Comparison of ENCODE assay signal across 11 cellular contexts in the genomic region with DNA sequence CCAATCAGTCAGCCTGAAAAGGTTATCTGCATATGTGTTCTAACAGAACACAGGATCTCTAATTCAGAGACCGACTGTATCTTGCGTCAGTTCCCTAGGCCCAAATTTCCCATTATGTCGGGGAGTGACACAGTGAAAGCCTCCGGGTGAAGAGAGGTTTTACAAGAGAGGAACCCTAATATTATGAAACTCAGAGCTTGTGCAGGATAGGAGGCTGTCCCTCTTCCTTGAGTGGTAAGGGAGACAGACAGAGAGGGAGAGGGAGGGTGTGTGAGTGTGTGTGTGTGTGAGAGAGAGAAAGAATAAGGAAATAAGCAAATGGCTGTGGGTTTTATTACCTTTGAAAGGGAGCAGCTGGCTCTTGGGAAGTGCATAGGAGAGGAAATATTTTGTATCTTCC. TPM values are rescaled to one million over a fixed set of nuclear protein-coding genes. Genes with fewer than 3 reads are reported as not detected.
DNase-seq lines count a peak whose midpoint lies in the region; ATAC-seq and TF ChIP-seq lines count a peak whose summit lies in the region.
"Had no signal": no experiment of that assay in that cellular context is flagged by ENCODE, and none has a peak within 500 bp of the region (broad histone marks: within the 10 kb centered on the region; RNA-seq: fewer than 3 reads in every experiment).

No MANE protein-coding gene starts in this region.

- intact Hi-C loops in CD8-positive, alpha-beta T cell (cut with DNase I, micrococcal nuclease) = loop anchor here (5.0 to 10.0 kb wide), 5 partner anchors 259 to 694 kb away; a partner anchor contains a TSS
- intact Hi-C loops in esophagus squamous epithelium (cut with DNase I) = loop anchor here (10.0 kb wide), 1 partner anchor 256 kb away; no protein-coding TSS in a partner anchor
- intact Hi-C loops in psoas muscle (cut with DNase I) = loop anchor here in 1 of 2 donors (5.0 to 10.0 kb wide), 2 partner anchors 34 to 226 kb away; a partner anchor contains a TSS

- ATAC-seq in CD8-positive, alpha-beta T cell = no peak
- no peak for ATAC-seq in psoas muscle
- ATAC-seq in activated CD8-positive, alpha-beta T cell treated with anti-CD3 and anti-CD28 coated beads, Interleukin-2, amount 10 ng/mL, durations not matched to agents 7 days and 5 days = no peak
- ATAC-seq in HG02938 (IDR thresholded peaks at IDR 0.05; ENCODE audit: unreplicated experiment) = no peak

- no peaks in the 10 kb centered on the region for H3K9me3 ChIP-seq in CD8-positive, alpha-beta T cell (ENCODE audit: low read length)
- H3K9me3 ChIP-seq in esophagus squamous epithelium (no peaks in the 10 kb centered on the region), psoas muscle (no peaks in the 10 kb centered on the region)

- TF ChIP-seq CTCF in CD8-positive, alpha-beta T cell (IDR thresholded peaks at IDR 0.05) = no peak
- TF ChIP-seq CTCF in esophagus squamous epithelium (IDR thresholded peaks at IDR 0.05) = no peak
- no peak for TF ChIP-seq CTCF in psoas muscle (IDR thresholded peaks at IDR 0.05)

- H3K4me1 Mint-ChIP-seq in CD8-positive, alpha-beta T cell (ENCODE audit: low read depth) = peaks cover 26% of the 10 kb centered on the region
- H3K4me1 Mint-ChIP-seq in activated CD8-positive, alpha-beta T cell treated with anti-CD3 and anti-CD28 coated beads, Interleukin-2, amount 10 ng/mL, durations not matched to agents 7 days and 5 days (ENCODE audit: low read depth) = peaks cover 31% of the 10 kb centered on the region

- peak overlapping the region; percentile 64 for H3K4me3 Mint-ChIP-seq in CD8-positive, alpha-beta T cell
- no peak overlapping the region for H3K4me3 Mint-ChIP-seq in activated CD8-positive, alpha-beta T cell treated with anti-CD3 and anti-CD28 coated beads, Interleukin-2, amount 10 ng/mL, durations not matched to agents 7 days and 5 days

- DNase-seq in CD8-positive, alpha-beta T cell = no peak
- peak; percentile 67 to 81 for DNase-seq in NOMO-1 (lab: John Stamatoyannopoulos, UW; ENCODE audit: unreplicated experiment in 2 of 2)
- DNase-seq in esophagus squamous epithelium (lab: John Stamatoyannopoulos, UW) = no peak
- DNase-seq in psoas muscle = no peak
- DNase-seq in activated CD8-positive, alpha-beta T cell treated with anti-CD3 and anti-CD28 coated beads, Interleukin-2, amount 10 ng/mL, durations not matched to agents 7 days and 5 days = no peak
- DNase-seq in putamen (ENCODE audit: low spot score) = no peak
- DNase-seq: activated CD4-positive, CD25-positive, alpha-beta regulatory T cell; activated gamma-delta T cell treated with Interleukin-2 at 50 U/mL for 16 hours; KG1; stimulated activated CD4-positive, alpha-beta T cell treated with anti-CD3 and anti-CD28 coated beads, Interleukin-12 subunit alpha, Interleukin-12 subunit beta, amount 100 ng/mL, for 4 hours had no signal

- H3K27me3 Mint-ChIP-seq in CD8-positive, alpha-beta T cell (ENCODE audit: low read depth) = peaks cover 8% of the 10 kb centered on the region
- H3K27me3 Mint-ChIP-seq in activated CD8-positive, alpha-beta T cell treated with anti-CD3 and anti-CD28 coated beads, Interleukin-2, amount 10 ng/mL, durations not matched to agents 7 days and 5 days (ENCODE audit: low read depth) = peaks cover 28% of the 10 kb centered on the region

- POLR2A ChIA-PET in CD8-positive, alpha-beta T cell (lab: Charles Lee) = interaction anchor here (0.7 to 2.6 kb wide), 4 partner anchors 8 to 16 kb away, joined by 3 to 15 read pairs (median 4); a partner anchor contains a TSS
- POLR2A ChIA-PET in activated CD8-positive, alpha-beta T cell treated with anti-CD3 and anti-CD28 coated beads, Interleukin-2, amount 10 ng/mL, durations not matched to agents 7 days and 5 days (lab: Charles Lee) = no interaction called here

- H3K27me3 ChIP-seq in CD8-positive, alpha-beta T cell (ENCODE audit: insufficient read depth, low read length) = no peaks in the 10 kb centered on the region
- no peaks in the 10 kb centered on the region for H3K27me3 ChIP-seq in esophagus squamous epithelium
- no peaks in the 10 kb centered on the region for H3K27me3 ChIP-seq in psoas muscle (ENCODE audit: insufficient read depth in 3 of 3, low read length in 2 of 3)

- no peak overlapping the region for H3K27ac ChIP-seq in CD8-positive, alpha-beta T cell (ENCODE audit: low read depth, low read length)
- peak overlapping the region in 3 of 4 donors; percentile 68 to 88 (median 76) for H3K27ac ChIP-seq in esophagus squamous epithelium
- H3K27ac ChIP-seq in psoas muscle = no peak overlapping the region

- no peak overlapping the region for H3K4me3 ChIP-seq in CD8-positive, alpha-beta T cell (ENCODE audit: low read depth, low read length)
- H3K4me3 ChIP-seq in esophagus squamous epithelium (peak overlapping the region; percentile 1 to 70 (median 52)), psoas muscle (peak overlapping the region; percentile 75)

- H3K36me3 ChIP-seq in CD8-positive, alpha-beta T cell (ENCODE audit: insufficient read depth, low read length) = no peaks in the 10 kb centered on the region
- H3K36me3 ChIP-seq in esophagus squamous epithelium (no peaks in the 10 kb centered on the region), psoas muscle (ENCODE audit: insufficient read depth in 1 of 2, low read depth in 1 of 2) (no peaks in the 10 kb centered on the region)

- no peaks in the 10 kb centered on the region for H3K36me3 Mint-ChIP-seq in CD8-positive, alpha-beta T cell
- peaks cover 2% of the 10 kb centered on the region for H3K36me3 Mint-ChIP-seq in activated CD8-positive, alpha-beta T cell treated with anti-CD3 and anti-CD28 coated beads, Interleukin-2, amount 10 ng/mL, durations not matched to agents 7 days and 5 days (ENCODE audit: low read depth)

- CTCF ChIA-PET in CD8-positive, alpha-beta T cell (lab: Charles Lee) = interaction anchor here (1.5 kb wide), 1 partner anchor 61 kb away, joined by 3 read pairs; no protein-coding TSS in a partner anchor
- CTCF ChIA-PET in activated CD8-positive, alpha-beta T cell treated with anti-CD3 and anti-CD28 coated beads, Interleukin-2, amount 10 ng/mL, durations not matched to agents 7 days and 5 days (lab: Charles Lee) = interaction anchor here (0.6 to 2.3 kb wide), 5 partner anchors 44 to 287 kb away, joined by 3 to 7 read pairs (median 3); no protein-coding TSS in a partner anchor

- peak in 1 of 4 donors; percentile 15 for TF ChIP-seq POLR2A in esophagus squamous epithelium (IDR thresholded peaks at IDR 0.05)

- WGBS in esophagus squamous epithelium, 2 donors = 74 to 84% methylated on average over 4 of the region's 4 CpGs
- WGBS in psoas muscle, 3 donors = 88 to 98% (median 91%) methylated on average over 4 of the region's 4 CpGs

- no peak overlapping the region for H3K27ac Mint-ChIP-seq in CD8-positive, alpha-beta T cell
- no peak overlapping the region for H3K27ac Mint-ChIP-seq in activated CD8-positive, alpha-beta T cell treated with anti-CD3 and anti-CD28 coated beads, Interleukin-2, amount 10 ng/mL, durations not matched to agents 7 days and 5 days

- H3K9me3 Mint-ChIP-seq in CD8-positive, alpha-beta T cell = no peaks in the 10 kb centered on the region
- peaks cover 16% of the 10 kb centered on the region for H3K9me3 Mint-ChIP-seq in activated CD8-positive, alpha-beta T cell treated with anti-CD3 and anti-CD28 coated beads, Interleukin-2, amount 10 ng/mL, durations not matched to agents 7 days and 5 days (ENCODE audit: insufficient read depth)

- H3K4me1 ChIP-seq in CD8-positive, alpha-beta T cell (ENCODE audit: insufficient read depth, low read length) = peaks cover 15% of the 10 kb centered on the region
- H3K4me1 ChIP-seq in esophagus squamous epithelium = peaks cover 6 to 37% (median 19%) of the 10 kb centered on the region in 3 donors
- peaks cover 5% of the 10 kb centered on the region for H3K4me1 ChIP-seq in psoas muscle

RNA-seq across cellular contexts. Expression of a gene that starts 1.9 kb away (rescaled TPM):
- total RNA-seq in CD8-positive, alpha-beta T cell = under 1 TPM; 0.49 to 0.56 TPM
- 10 to 100 TPM in 3 of 4 donors, 1 to 10 TPM in 1; 7.6 to 58.1 (median 30.9) TPM for total RNA-seq in esophagus squamous epithelium
- total RNA-seq in psoas muscle = 10 to 100 TPM; 13.9 to 43.9 (median 18.0) TPM
- polyA plus RNA-seq in psoas muscle = 1 to 10 TPM; 4.9 to 9.0 (median 7.3) TPM
- under 1 TPM; 0.42 to 0.45 TPM for total RNA-seq in activated CD8-positive, alpha-beta T cell treated with anti-CD3 and anti-CD28 coated beads, Interleukin-2, amount 10 ng/mL, durations not matched to agents 7 days and 5 days

RNA-seq across cellular contexts. Expression of a gene that starts 8.2 kb away (rescaled TPM):
- total RNA-seq in CD8-positive, alpha-beta T cell = 10 to 100 TPM; 16.7 to 20.6 TPM
- total RNA-seq in esophagus squamous epithelium (10 to 100 TPM; 18.4 to 46.7 (median 28.2) TPM), psoas muscle (1 to 10 TPM; 3.6 to 4.9 (median 4.1) TPM)
- polyA plus RNA-seq in psoas muscle = 1 to 10 TPM; 5.2 to 8.1 (median 6.4) TPM
- 10 to 100 TPM; 30.5 to 36.5 TPM for total RNA-seq in activated CD8-positive, alpha-beta T cell treated with anti-CD3 and anti-CD28 coated beads, Interleukin-2, amount 10 ng/mL, durations not matched to agents 7 days and 5 days

RNA-seq across cellular contexts. Expression of a gene that starts 16.4 kb away (rescaled TPM):
- 10 to 100 TPM; 52.9 to 53.4 TPM for total RNA-seq in CD8-positive, alpha-beta T cell
- total RNA-seq in esophagus squamous epithelium = 10 to 100 TPM; 31.3 to 56.3 (median 42.5) TPM
- total RNA-seq in psoas muscle = 100 to 1,000 TPM in 2 of 4 donors, 10 to 100 TPM in 2; 82.6 to 136 (median 113) TPM
- 100 to 1,000 TPM; 216 to 276 (median 252) TPM for polyA plus RNA-seq in psoas muscle
- total RNA-seq in activated CD8-positive, alpha-beta T cell treated with anti-CD3 and anti-CD28 coated beads, Interleukin-2, amount 10 ng/mL, durations not matched to agents 7 days and 5 days = 10 to 100 TPM; 81.6 to 84.0 TPM

RNA-seq across cellular contexts. Expression of a gene that starts 16.6 kb away (rescaled TPM):
- total RNA-seq in CD8-positive, alpha-beta T cell = 100 to 1,000 TPM; 180 to 183 TPM
- 100 to 1,000 TPM in 1 of 4 donors, 10 to 100 TPM in 3; 44.9 to 110 (median 79.8) TPM for total RNA-seq in esophagus squamous epithelium
- 10 to 100 TPM; 74.8 to 99.2 (median 83.4) TPM for total RNA-seq in psoas muscle
- polyA plus RNA-seq in psoas muscle = 100 to 1,000 TPM in 1 of 3 donors, 10 to 100 TPM in 2; 96.5 to 169 (median 98.3) TPM
- total RNA-seq in activated CD8-positive, alpha-beta T cell treated with anti-CD3 and anti-CD28 coated beads, Interleukin-2, amount 10 ng/mL, durations not matched to agents 7 days and 5 days = 100 to 1,000 TPM in 1 of 2 experiments, 10 to 100 TPM in 1; 92.1 to 104 TPM

RNA-seq across cellular contexts. Expression of a gene that starts 33.6 kb away (rescaled TPM):
- total RNA-seq in CD8-positive, alpha-beta T cell = 10 to 100 TPM; 45.4 to 49.2 TPM
- 10 to 100 TPM; 24.2 to 29.5 (median 25.4) TPM for total RNA-seq in esophagus squamous epithelium
- total RNA-seq in psoas muscle = 10 to 100 TPM in 3 of 4 donors, 1 to 10 TPM in 1; 9.9 to 20.9 (median 13.3) TPM
- polyA plus RNA-seq in psoas muscle = 10 to 100 TPM; 12.3 to 33.4 (median 26.9) TPM
- total RNA-seq in activated CD8-positive, alpha-beta T cell treated with anti-CD3 and anti-CD28 coated beads, Interleukin-2, amount 10 ng/mL, durations not matched to agents 7 days and 5 days = 10 to 100 TPM; 40.1 to 41.1 TPM

Comparison
In these comparisons a context has a peak if more than half of its experiments do, and no peak if none do; other contexts are left out.
1. DNase-seq: peak in NOMO-1 (2 of 2); none in CD8-positive, alpha-beta T cell (0 of 7), esophagus squamous epithelium (single experiment), psoas muscle (0 of 2), activated CD8-positive, alpha-beta T cell treated with anti-CD3 and anti-CD28 coated beads, Interleukin-2, amount 10 ng/mL, durations not matched to agents 7 days and 5 days (single experiment) and putamen (single experiment).
2. H3K27ac ChIP-seq: peak in esophagus squamous epithelium (3 of 4); none in CD8-positive, alpha-beta T cell (single experiment) and psoas muscle (single experiment).
3. RNA of a gene that starts 1.9 kb away (total RNA-seq): 7.6 to 58.1 TPM in esophagus squamous epithelium and 13.9 to 43.9 TPM in psoas muscle; 0.49 to 0.56 TPM in CD8-positive, alpha-beta T cell and 0.42 to 0.45 TPM in activated CD8-positive, alpha-beta T cell treated with anti-CD3 and anti-CD28 coated beads, Interleukin-2, amount 10 ng/mL, durations not matched to agents 7 days and 5 days; every median in the first group is over 4 times any median in the second.